Comparison of ENCODE assay signal across 11 cellular contexts in genomic region chr7:75732764-75733630, GRCh38. TPM values are rescaled to one million over a fixed set of nuclear protein-coding genes. Genes with fewer than 3 reads are reported as not detected.
A peak's percentile ranks its signal among the peaks of the same experiment; 100 is the strongest.
DNase-seq lines count a peak whose midpoint lies in the region; ATAC-seq and TF ChIP-seq lines count a peak whose summit lies in the region.
"Had no signal": no experiment of that assay in that cellular context is flagged by ENCODE, and none has a peak within 500 bp of the region (broad histone marks: within the 10 kb centered on the region; RNA-seq: fewer than 3 reads in every experiment).

No MANE protein-coding gene starts in this region.

- no peaks in the 10 kb centered on the region for H3K9me3 Mint-ChIP-seq in natural killer cell
- H3K9me3 Mint-ChIP-seq: activated T-helper 2 cell treated with anti-CD3 and anti-CD28 coated beads, Interferon-gamma antibody, Interleukin-2, Interleukin-4, amounts not matched to agents 10 μg/mL and 5 μg/mL and 100 μg/mL, durations not matched to agents 14 hours and 24 hours and 36 hours had no signal

- peaks cover 2 to 12% of the 10 kb centered on the region in 2 donors for H3K27me3 Mint-ChIP-seq in natural killer cell (ENCODE audit: low read depth in 2 of 2)

- peak overlapping the region; percentile 43 for H3K4me3 ChIP-seq in ACC112 (ENCODE audit: low read depth, low read length)
- peak overlapping the region; percentile 9 for H3K4me3 ChIP-seq in coronary artery

- H3K27ac ChIP-seq in ACC112 (ENCODE audit: low read depth, low read length) (peak overlapping the region; percentile 86), coronary artery (peak overlapping the region; percentile 69 to 81)
- H3K27ac ChIP-seq: KMS-11 had no signal

- intact Hi-C loops in natural killer cell (cut with micrococcal nuclease) = no loop called here
- intact Hi-C loops in posterior vena cava (cut with DNase I) = no loop called here

- no peak for TF ChIP-seq CTCF in coronary artery (IDR thresholded peaks at IDR 0.05)
- TF ChIP-seq CTCF in natural killer cell (IDR thresholded peaks at IDR 0.05) = no peak
- TF ChIP-seq CTCF in GM10266 (IDR thresholded peaks at IDR 0.05; ENCODE audit: control insufficient read depth, insufficient read depth, low read depth, missing control alignments) = no peak

- H3K79me2 ChIP-seq in ACC112 (ENCODE audit: control insufficient read depth, insufficient read depth, low read length, unreplicated experiment) = peaks cover 4% of the 10 kb centered on the region

- H3K27ac Mint-ChIP-seq in natural killer cell = peak overlapping the region; percentile 24 to 65
- H3K27ac Mint-ChIP-seq: activated T-helper 2 cell treated with anti-CD3 and anti-CD28 coated beads, Interferon-gamma antibody, Interleukin-2, Interleukin-4, amounts not matched to agents 10 μg/mL and 5 μg/mL and 100 μg/mL, durations not matched to agents 14 hours and 24 hours and 36 hours had no signal

- H3K27me3 ChIP-seq in ACC112 (ENCODE audit: insufficient read depth, low read length) = no peaks in the 10 kb centered on the region

- no peaks in the 10 kb centered on the region for H3K36me3 ChIP-seq in ACC112 (ENCODE audit: insufficient read depth, low read length)

- H3K4me1 ChIP-seq in ACC112 (ENCODE audit: control insufficient read depth, insufficient read depth, low read length, unreplicated experiment) = peaks cover 26% of the 10 kb centered on the region

- H2AFZ ChIP-seq in ACC112 (ENCODE audit: low read length, unreplicated experiment) = peak overlapping the region; percentile 68

- no peaks in the 10 kb centered on the region for H3K36me3 Mint-ChIP-seq in natural killer cell

- ATAC-seq in natural killer cell (no peak), HG03432 (IDR thresholded peaks at IDR 0.05; ENCODE audit: unreplicated experiment) (no peak)

- H3K4me3 Mint-ChIP-seq in natural killer cell = peak overlapping the region; percentile 52
- H3K4me3 Mint-ChIP-seq: CD14-positive monocyte had no signal

- peaks cover 50 to 59% of the 10 kb centered on the region in 2 donors for H3K4me1 Mint-ChIP-seq in natural killer cell

- DNase-seq in LHCN-M2 (ENCODE audit: low read depth) = peak; percentile 97
- DNase-seq in coronary artery (ENCODE audit: low spot score) = no peak
- DNase-seq in natural killer cell = no peak
- DNase-seq in NK-92 treated with Interleukin-12 subunit alpha and Interleukin-12 subunit beta, amount 100 ng/mL, for 24 hours (lab: John Stamatoyannopoulos, UW) = no peak
- no peak for DNase-seq in GM10266 (ENCODE audit: extremely low spot score)
- DNase-seq in posterior vena cava (ENCODE audit: low spot score) = no peak

RNA-seq across cellular contexts. Expression of gene HIP1, which starts 5.7 kb away (rescaled TPM):
- total RNA-seq in LHCN-M2 (2014; rRNA removed) (21.0 and 22.4 TPM in 2 replicates), natural killer cell (10 to 100 TPM; 17.1 to 27.9 (median 23.1) TPM), posterior vena cava (10 to 100 TPM; 27.0 to 29.2 TPM)
- polyA plus RNA-seq in LHCN-M2 (2012) = 6.7 TPM

RNA-seq across cellular contexts. Expression of gene CCL26, which starts 39.0 kb away (rescaled TPM):
- total RNA-seq in LHCN-M2 (2014; rRNA removed) (3.9 TPM in 1 of 2 replicates, not detected in the other), natural killer cell (not detected), posterior vena cava (under 1 TPM; 0.97 to 1.00 TPM)
- polyA plus RNA-seq in LHCN-M2 (2012) = 3.5 TPM
- polyA plus RNA-seq: CD14-positive monocyte had no signal
